14 cellular contexts compared by ENCODE assay signal in the genomic region with DNA sequence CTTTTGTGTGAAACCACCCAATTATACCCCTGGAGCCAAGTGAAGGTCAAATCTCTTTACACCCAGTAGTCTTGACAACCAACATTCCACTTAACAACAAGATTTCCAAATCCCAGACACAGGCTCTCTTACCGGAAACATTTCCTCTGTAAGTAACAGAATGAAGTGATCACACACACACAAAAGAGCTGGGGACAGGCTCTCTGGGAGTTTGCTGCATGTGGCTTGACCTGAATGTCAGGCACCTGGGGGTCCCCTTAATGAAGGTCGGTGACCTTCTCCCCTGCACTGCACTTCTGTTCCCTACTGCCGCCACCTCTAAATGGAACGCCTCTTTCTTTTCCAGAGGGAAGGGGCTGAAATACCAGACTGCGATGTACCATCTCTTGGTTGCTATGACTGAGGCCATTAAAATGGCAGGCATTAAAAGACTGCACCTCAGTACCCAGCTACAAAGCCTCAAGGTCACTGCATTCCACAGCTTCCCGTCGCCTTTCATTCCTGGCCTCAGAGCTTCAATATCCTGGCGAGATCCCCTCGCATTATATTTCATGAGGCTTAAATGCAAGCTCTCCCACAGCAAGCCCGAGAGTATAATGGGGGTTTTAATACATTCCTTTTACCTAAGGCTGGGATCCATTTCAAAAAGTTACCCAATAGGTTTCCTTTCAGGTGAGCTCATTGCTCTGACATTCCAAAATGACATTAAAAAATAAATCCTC.
DNase-seq lines count a peak whose midpoint lies in the region; ATAC-seq, FAIRE-seq and TF ChIP-seq lines count a peak whose summit lies in the region.
"Had no signal": no experiment of that assay in that cellular context is flagged by ENCODE, and none has a peak within 500 bp of the region (broad histone marks: within the 10 kb centered on the region; RNA-seq: fewer than 3 reads in every experiment).

No MANE protein-coding gene starts in this region.

- H3K27ac ChIP-seq in kidney (ENCODE audit: low read depth in 2 of 2, low read length in 2 of 2) = peak overlapping the region; percentile 48 to 75

- no peaks in the 10 kb centered on the region for H3K9me3 Mint-ChIP-seq in CD14-positive monocyte
- peaks cover 0 to 5% (median 0%) of the 10 kb centered on the region in 6 donors for H3K9me3 Mint-ChIP-seq in immature natural killer cell
- H3K9me3 Mint-ChIP-seq: activated naive CD4-positive, alpha-beta T cell treated with anti-CD3 and anti-CD28 coated beads, Interleukin-2, amount 50 U/mL, for 24 hours; CD4-positive, alpha-beta T cell; stimulated activated memory B cell treated with anti-CD40 and anti-IgM and Interleukin-4, amounts not matched to agents 10 μg/mL and 1 μg/mL and 100 μg/mL, for 72 hours had no signal

- ATAC-seq in sciatic nerve = peak; percentile 93
- no peak for ATAC-seq in GM21576 (IDR thresholded peaks at IDR 0.05; ENCODE audit: unreplicated experiment)
- no peak for ATAC-seq in HG03520 (IDR thresholded peaks at IDR 0.05; ENCODE audit: unreplicated experiment)
- ATAC-seq: activated CD4-positive, CD25-positive, alpha-beta regulatory T cell treated with anti-CD3 and anti-CD28 coated beads, Interleukin-2, amount 50 U/mL, for 24 hours; stimulated activated memory B cell treated with anti-CD40 and anti-IgM and Interleukin-4, amounts not matched to agents 10 μg/mL and 1 μg/mL and 100 μg/mL, for 72 hours had no signal

- no peak for TF ChIP-seq CTCF in choroid plexus epithelial cell (conservative IDR thresholded peaks at IDR 0.05; ENCODE audit: low read depth, low read length)
- no peak for TF ChIP-seq CTCF in kidney (IDR thresholded peaks at IDR 0.05; ENCODE audit: borderline replicate concordance, extremely low read depth, insufficient read depth)
- no peak for TF ChIP-seq CTCF in CD14-positive monocyte (IDR thresholded peaks at IDR 0.05)

- H3K27me3 Mint-ChIP-seq in CD14-positive monocyte (ENCODE audit: low read depth in 3 of 3) (peaks cover 0 to 1% (median 0%) of the 10 kb centered on the region in 3 donors), immature natural killer cell (ENCODE audit: low read depth in 3 of 3) (peaks cover 0 to 2% (median 0%) of the 10 kb centered on the region in 3 donors)
- H3K27me3 Mint-ChIP-seq: activated naive CD4-positive, alpha-beta T cell treated with anti-CD3 and anti-CD28 coated beads, Interleukin-2, amount 50 U/mL, for 24 hours; stimulated activated memory B cell treated with anti-CD40 and anti-IgM and Interleukin-4, amounts not matched to agents 10 μg/mL and 1 μg/mL and 100 μg/mL, for 72 hours had no signal

- intact Hi-C loops in kidney (cut with DNase I) = no loop called here
- intact Hi-C loops in sciatic nerve (cut with DNase I) = no loop called here
- intact Hi-C loops in CD14-positive monocyte (cut with micrococcal nuclease) = no loop called here

- H3K9ac ChIP-seq in kidney (ENCODE audit: low read length in 2 of 2) = no peak overlapping the region

- no peaks in the 10 kb centered on the region for H3K9me3 ChIP-seq in kidney (ENCODE audit: control insufficient read depth in 1 of 2, low read length in 2 of 2)

- H3K4me3 ChIP-seq in choroid plexus epithelial cell (ENCODE audit: low read depth, low read length) (no peak overlapping the region), kidney (ENCODE audit: low read length in 2 of 2) (no peak overlapping the region)

- peaks cover 20 to 22% of the 10 kb centered on the region in 2 donors for H3K36me3 ChIP-seq in kidney (ENCODE audit: control insufficient read depth in 1 of 2, insufficient read depth in 2 of 2, low read length in 2 of 2)

- H3K27ac Mint-ChIP-seq in CD14-positive monocyte (no peak overlapping the region), immature natural killer cell (no peak overlapping the region)
- H3K27ac Mint-ChIP-seq: activated naive CD4-positive, alpha-beta T cell treated with anti-CD3 and anti-CD28 coated beads, Interleukin-2, amount 50 U/mL, for 24 hours; CD4-positive, alpha-beta T cell; stimulated activated memory B cell treated with anti-CD40 and anti-IgM and Interleukin-4, amounts not matched to agents 10 μg/mL and 1 μg/mL and 100 μg/mL, for 72 hours had no signal

- H3K4me1 Mint-ChIP-seq in CD14-positive monocyte (no peaks in the 10 kb centered on the region), immature natural killer cell (no peaks in the 10 kb centered on the region)
- H3K4me1 Mint-ChIP-seq: activated naive CD4-positive, alpha-beta T cell treated with anti-CD3 and anti-CD28 coated beads, Interleukin-2, amount 50 U/mL, for 24 hours; stimulated activated memory B cell treated with anti-CD40 and anti-IgM and Interleukin-4, amounts not matched to agents 10 μg/mL and 1 μg/mL and 100 μg/mL, for 72 hours had no signal

- H3K36me3 Mint-ChIP-seq in CD14-positive monocyte (peaks cover 67 to 74% of the 10 kb centered on the region in 2 donors), immature natural killer cell (no peaks in the 10 kb centered on the region)
- H3K36me3 Mint-ChIP-seq: activated naive CD4-positive, alpha-beta T cell treated with anti-CD3 and anti-CD28 coated beads, Interleukin-2, amount 50 U/mL, for 24 hours; stimulated activated memory B cell treated with anti-CD40 and anti-IgM and Interleukin-4, amounts not matched to agents 10 μg/mL and 1 μg/mL and 100 μg/mL, for 72 hours had no signal

- peaks cover 7 to 19% of the 10 kb centered on the region in 2 donors for H3K4me1 ChIP-seq in kidney (ENCODE audit: control insufficient read depth in 1 of 2, insufficient read depth in 1 of 2, low read depth in 1 of 2, low read length in 2 of 2)

- FAIRE-seq in kidney (lab: Jason Lieb, UNC) = no peak

- DNase-seq in GM04504 (ENCODE audit: low read depth) (peak; percentile 21), choroid plexus epithelial cell (ENCODE audit: low read depth) (peak; percentile 92), kidney (no peak), sciatic nerve (ENCODE audit: low spot score) (no peak), CD14-positive monocyte (ENCODE audit: low spot score) (no peak), immature natural killer cell (no peak)
- DNase-seq: CD4-positive, alpha-beta T cell; NCI-H1694; RPMI8226 had no signal

- H3K4me3 Mint-ChIP-seq in CD14-positive monocyte = no peak overlapping the region
- no peak overlapping the region for H3K4me3 Mint-ChIP-seq in immature natural killer cell
- H3K4me3 Mint-ChIP-seq: activated naive CD4-positive, alpha-beta T cell treated with anti-CD3 and anti-CD28 coated beads, Interleukin-2, amount 50 U/mL, for 24 hours; CD4-positive, alpha-beta T cell; stimulated activated memory B cell treated with anti-CD40 and anti-IgM and Interleukin-4, amounts not matched to agents 10 μg/mL and 1 μg/mL and 100 μg/mL, for 72 hours had no signal

Comparison
In these comparisons a context has a peak if more than half of its experiments do, and no peak if none do; other contexts are left out.
1. DNase-seq: peak in GM04504 (single experiment) and choroid plexus epithelial cell (single experiment); none in kidney (single experiment), sciatic nerve (single experiment), CD14-positive monocyte (single experiment) and immature natural killer cell (0 of 3).